ENCODE assay signal across 23 cellular contexts in genomic region chr10:118908487-118909280, GRCh38.
A peak's percentile ranks its signal among the peaks of the same experiment; 100 is the strongest.
DNase-seq lines count a peak whose midpoint lies in the region; ATAC-seq and TF ChIP-seq lines count a peak whose summit lies in the region.
"Had no signal": no experiment of that assay in that cellular context is flagged by ENCODE, and none has a peak within 500 bp of the region (broad histone marks: within the 10 kb centered on the region; RNA-seq: fewer than 3 reads in every experiment).

No MANE protein-coding gene starts in this region.

- intact Hi-C loops in IMR-90 (cut with micrococcal nuclease), result no loop called here
- intact Hi-C loops in activated CD8-positive, alpha-beta T cell treated with anti-CD3 and anti-CD28 coated beads for 36 hours (cut with micrococcal nuclease), result no loop called here

- no peak overlapping the region for H2BK5ac ChIP-seq in IMR-90 (ENCODE audit: low read depth, low read length, poor library complexity, severe bottlenecking)

- no peak overlapping the region for H3K4ac ChIP-seq in IMR-90 (ENCODE audit: low read depth, low read length)

- H3K79me1 ChIP-seq in IMR-90 (ENCODE audit: low read depth in 1 of 2, low read length in 2 of 2), result no peaks in the 10 kb centered on the region

- peaks cover 12% of the 10 kb centered on the region for H3K4me1 ChIP-seq in IMR-90 (ENCODE audit: control insufficient read depth, insufficient read depth, low read length)
- H3K4me1 ChIP-seq: colonic mucosa had no signal

- H2BK20ac ChIP-seq in IMR-90 (ENCODE audit: low read depth, low read length), result no peak overlapping the region

- POLR2A ChIA-PET in IMR-90 (lab: Charles Lee; ENCODE audit: unreplicated experiment), result no interaction called here
- POLR2A ChIA-PET in activated CD8-positive, alpha-beta T cell treated with anti-CD3 and anti-CD28 coated beads for 36 hours (lab: Charles Lee), result no interaction called here

- H3K4me3 ChIP-seq in IMR-90 (ENCODE audit: insufficient read depth, low read depth, low read length), result no peak overlapping the region
- H3K4me3 ChIP-seq in WERI-Rb-1 (ENCODE audit: low read depth, low read length), result no peak overlapping the region
- H3K4me3 ChIP-seq: colonic mucosa, thoracic aorta had no signal

- H3K4me1 Mint-ChIP-seq in activated CD8-positive, alpha-beta T cell treated with anti-CD3 and anti-CD28 coated beads for 36 hours (ENCODE audit: low read depth), result no peaks in the 10 kb centered on the region
- H3K4me1 Mint-ChIP-seq: activated CD4-positive, alpha-beta T cell treated with anti-CD3 and anti-CD28 coated beads, Interleukin-2, amount 10 ng/mL, durations not matched to agents 7 days and 5 days; activated CD8-positive, alpha-beta memory T cell treated with anti-CD3 and anti-CD28 coated beads, Interleukin-2, amount 10 ng/mL, durations not matched to agents 7 days and 5 days; naive thymus-derived CD8-positive, alpha-beta T cell had no signal

- H4K91ac ChIP-seq in IMR-90 (ENCODE audit: insufficient read depth, low read depth, low read length), result no peak overlapping the region

- in situ Hi-C loops in IMR-90 (cut with MboI; ENCODE audit: low sequenced_read_pairs), result no loop called here

- no peak for ATAC-seq in IMR-90 (ENCODE audit: low read depth)
- ATAC-seq in GM19324 (IDR thresholded peaks at IDR 0.05; ENCODE audit: low FRiP score, unreplicated experiment), result no peak
- no peak for ATAC-seq in GM21515 (IDR thresholded peaks at IDR 0.05; ENCODE audit: unreplicated experiment)
- no peak for ATAC-seq in activated CD8-positive, alpha-beta T cell treated with anti-CD3 and anti-CD28 coated beads for 36 hours
- ATAC-seq: activated CD8-positive, alpha-beta memory T cell treated with anti-CD3 and anti-CD28 coated beads, Interleukin-2, amount 10 ng/mL, durations not matched to agents 7 days and 5 days; naive thymus-derived CD8-positive, alpha-beta T cell had no signal

- H2AK5ac ChIP-seq in IMR-90 (ENCODE audit: low read depth, low read length), result no peak overlapping the region

- DNase-seq in Ammon's horn (ENCODE audit: low spot score) (peak; percentile 13), IMR-90 (no peak), WERI-Rb-1 (peak; percentile 67), iPS-NIHi7 (ENCODE audit: extremely low spot score) (peak; percentile 8), NK-92 (lab: John Stamatoyannopoulos, UW; ENCODE audit: unreplicated experiment) (no peak)
- DNase-seq in activated CD8-positive, alpha-beta T cell treated with anti-CD3 and anti-CD28 coated beads for 36 hours, result no peak
- DNase-seq: activated CD4-positive, alpha-beta T cell treated with anti-CD3 and anti-CD28 coated beads, Interleukin-2, amount 10 ng/mL, durations not matched to agents 7 days and 5 days; activated CD8-positive, alpha-beta memory T cell treated with anti-CD3 and anti-CD28 coated beads, Interleukin-2, amount 10 ng/mL, durations not matched to agents 7 days and 5 days; activated naive CD4-positive, alpha-beta T cell treated with anti-CD3 and anti-CD28 coated beads for 36 hours; brain microvascular endothelial cell; Calu3; colonic mucosa; EL; kidney glomerular epithelial cell; naive thymus-derived CD8-positive, alpha-beta T cell; NCI-H1105 treated with DMSO at 0.1 percent for 48 hours; NCI-H2081; stimulated activated CD4-positive, alpha-beta T cell treated with anti-CD3 and anti-CD28 coated beads, Interleukin-4, amount 100 ng/mL, for 4 hours; stimulated activated naive CD4-positive, alpha-beta T cell treated with Interleukin-2 at 50 U/mL for 16 hours had no signal

- no peak for TF ChIP-seq POLR2A in IMR-90 (IDR thresholded peaks at IDR 0.05; ENCODE audit: low read depth, low read length)

- no peak overlapping the region for H3K27ac Mint-ChIP-seq in activated CD8-positive, alpha-beta T cell treated with anti-CD3 and anti-CD28 coated beads for 36 hours
- H3K27ac Mint-ChIP-seq: activated CD4-positive, alpha-beta T cell treated with anti-CD3 and anti-CD28 coated beads, Interleukin-2, amount 10 ng/mL, durations not matched to agents 7 days and 5 days; activated CD8-positive, alpha-beta memory T cell treated with anti-CD3 and anti-CD28 coated beads, Interleukin-2, amount 10 ng/mL, durations not matched to agents 7 days and 5 days; activated naive CD4-positive, alpha-beta T cell treated with anti-CD3 and anti-CD28 coated beads for 36 hours; naive thymus-derived CD8-positive, alpha-beta T cell had no signal

- 0 out of 2 replicates have a peak, but pooled peaks cover 3% of the 10 kb centered on the region for H3K27me3 ChIP-seq in IMR-90 (ENCODE audit: control insufficient read depth, insufficient read depth, low read length)
- H3K27me3 ChIP-seq in WERI-Rb-1 (ENCODE audit: insufficient read depth, low read depth, severe bottlenecking), result no peaks in the 10 kb centered on the region
- H3K27me3 ChIP-seq: brain microvascular endothelial cell, colonic mucosa had no signal

- no peak overlapping the region for H4K5ac ChIP-seq in IMR-90 (ENCODE audit: low read depth, low read length)

- CTCF ChIA-PET in IMR-90 (lab: Yijun Ruan, JAX), result interaction anchor here (0.6 kb wide), 1 partner anchor 479 kb away, joined by 4 read pairs; no protein-coding TSS in a partner anchor
- CTCF ChIA-PET in activated CD8-positive, alpha-beta T cell treated with anti-CD3 and anti-CD28 coated beads for 36 hours (lab: Charles Lee), result no interaction called here

- H3K36me3 ChIP-seq in IMR-90 (ENCODE audit: control insufficient read depth, insufficient read depth, low read length) (no peaks in the 10 kb centered on the region), WERI-Rb-1 (no peaks in the 10 kb centered on the region)
- H3K36me3 ChIP-seq: brain microvascular endothelial cell, colonic mucosa, thoracic aorta had no signal

- BruUV-seq in IMR-90 (replicated peaks; lab: Mats Ljungman, UMichigan), result no TSS peak

- H2AFZ ChIP-seq in IMR-90 (replicated peaks; ENCODE audit: low read length, poor library complexity), result peak overlapping the region; percentile 25

- H3K9ac ChIP-seq in IMR-90 (ENCODE audit: low read depth, low read length), result no peak overlapping the region

- no peak overlapping the region for H3K4me3 Mint-ChIP-seq in activated CD8-positive, alpha-beta T cell treated with anti-CD3 and anti-CD28 coated beads for 36 hours
- H3K4me3 Mint-ChIP-seq: activated CD4-positive, alpha-beta T cell treated with anti-CD3 and anti-CD28 coated beads, Interleukin-2, amount 10 ng/mL, durations not matched to agents 7 days and 5 days; activated CD8-positive, alpha-beta memory T cell treated with anti-CD3 and anti-CD28 coated beads, Interleukin-2, amount 10 ng/mL, durations not matched to agents 7 days and 5 days; activated naive CD4-positive, alpha-beta T cell treated with anti-CD3 and anti-CD28 coated beads for 36 hours; naive thymus-derived CD8-positive, alpha-beta T cell had no signal

- no peak overlapping the region for H3K14ac ChIP-seq in IMR-90 (replicated peaks; ENCODE audit: low read depth, low read length)

- no peak for TF ChIP-seq RAD21 in IMR-90 (IDR thresholded peaks at IDR 0.05; ENCODE audit: low read length)

- no peak overlapping the region for H2BK15ac ChIP-seq in IMR-90 (ENCODE audit: low read depth, low read length)

- 53% methylated on average over 7 of the region's 17 CpGs; no CpG with 5 or more reads in 1 of the 2 experiments for WGBS in IMR-90 (ENCODE audit: extremely low coverage in 2 of 2, insufficient read length in 1 of 2), 2 experiments

- no peaks in the 10 kb centered on the region for H3K9me3 Mint-ChIP-seq in activated CD8-positive, alpha-beta T cell treated with anti-CD3 and anti-CD28 coated beads for 36 hours
- H3K9me3 Mint-ChIP-seq: activated CD4-positive, alpha-beta T cell treated with anti-CD3 and anti-CD28 coated beads, Interleukin-2, amount 10 ng/mL, durations not matched to agents 7 days and 5 days; activated naive CD4-positive, alpha-beta T cell treated with anti-CD3 and anti-CD28 coated beads for 36 hours; naive thymus-derived CD8-positive, alpha-beta T cell had no signal

- H3K4me2 ChIP-seq in IMR-90 (ENCODE audit: low read depth, low read length), result no peak overlapping the region

- H3K27me3 Mint-ChIP-seq in activated CD8-positive, alpha-beta T cell treated with anti-CD3 and anti-CD28 coated beads for 36 hours, result peaks cover 4% of the 10 kb centered on the region
- H3K27me3 Mint-ChIP-seq: activated CD4-positive, alpha-beta T cell treated with anti-CD3 and anti-CD28 coated beads, Interleukin-2, amount 10 ng/mL, durations not matched to agents 7 days and 5 days had no signal

- H3K27ac ChIP-seq in IMR-90 (ENCODE audit: insufficient read depth, low read length) (no peak overlapping the region), WERI-Rb-1 (peak overlapping the region; percentile 68)
- H3K27ac ChIP-seq: brain microvascular endothelial cell, C4-2B, colonic mucosa, thoracic aorta had no signal

- no peak overlapping the region for H3K56ac ChIP-seq in IMR-90 (ENCODE audit: extremely low read depth, insufficient read depth, low read length)

- TF ChIP-seq CTCF in IMR-90 (conservative IDR thresholded peaks at IDR 0.05; ENCODE audit: low read depth, low read length) (no peak), WERI-Rb-1 (IDR thresholded peaks at IDR 0.05; ENCODE audit: low read depth, low read length) (peak; percentile 15; the same call in 1 of the 2 replicates)
- no peak for TF ChIP-seq CTCF in activated CD8-positive, alpha-beta T cell treated with anti-CD3 and anti-CD28 coated beads for 36 hours (IDR thresholded peaks at IDR 0.05)

- H3K23ac ChIP-seq in IMR-90 (ENCODE audit: low read depth, low read length), result no peak overlapping the region

- dilution Hi-C loops in IMR-90 (cut with HindIII; ENCODE audit: low sequenced_read_pairs, unreplicated experiment), result no loop called here

- H2AK9ac ChIP-seq in IMR-90 (replicated peaks; ENCODE audit: low read depth, low read length, poor library complexity), result no peak overlapping the region

- H3K18ac ChIP-seq in IMR-90 (ENCODE audit: low read depth, low read length), result no peak overlapping the region

- no peaks in the 10 kb centered on the region for H3K36me3 Mint-ChIP-seq in activated CD8-positive, alpha-beta T cell treated with anti-CD3 and anti-CD28 coated beads for 36 hours (ENCODE audit: low read depth)
- H3K36me3 Mint-ChIP-seq: activated CD8-positive, alpha-beta memory T cell treated with anti-CD3 and anti-CD28 coated beads, Interleukin-2, amount 10 ng/mL, durations not matched to agents 7 days and 5 days; naive thymus-derived CD8-positive, alpha-beta T cell had no signal

- H3K9me1 ChIP-seq in IMR-90 (ENCODE audit: insufficient read depth, low read length), result no peaks in the 10 kb centered on the region

- no peaks in the 10 kb centered on the region for H3K9me3 ChIP-seq in IMR-90 (ENCODE audit: control insufficient read depth, insufficient read depth, low read length)
- H3K9me3 ChIP-seq in WERI-Rb-1 (ENCODE audit: severe bottlenecking), result no peaks in the 10 kb centered on the region
- H3K9me3 ChIP-seq: colonic mucosa, thoracic aorta had no signal

- H4K20me1 ChIP-seq in IMR-90 (ENCODE audit: insufficient read depth, low read length), result no peaks in the 10 kb centered on the region; the same call in 1 of the 2 replicates

- no peak overlapping the region for H4K8ac ChIP-seq in IMR-90 (ENCODE audit: low read depth in 2 of 2, low read length in 2 of 2)

- no peak overlapping the region for H2BK120ac ChIP-seq in IMR-90 (ENCODE audit: low read depth, low read length)

TF ChIP-seq in IMR-90, 13 proteins besides CTCF, POLR2A, EP300 and RAD21 (continues in another document):
- no peak for TF ChIP-seq NFE2L2 (IDR thresholded peaks at IDR 0.05; ENCODE audit: low read depth, low read length)
- TF ChIP-seq MXI1 (IDR thresholded peaks at IDR 0.05; ENCODE audit: borderline replicate concordance, low read depth, low read length), result no peak
- no peak for TF ChIP-seq MAFK (IDR thresholded peaks at IDR 0.05; ENCODE audit: low read depth, low read length)

Comparison
In these comparisons a context has a peak if more than half of its experiments do, and no peak if none do; other contexts are left out.
1. DNase-seq: peak in Ammon's horn (single experiment), WERI-Rb-1 (single experiment) and iPS-NIHi7 (single experiment); none in IMR-90 (single experiment), NK-92 (single experiment) and activated CD8-positive, alpha-beta T cell treated with anti-CD3 and anti-CD28 coated beads for 36 hours (single experiment).